In the genomic region with DNA sequence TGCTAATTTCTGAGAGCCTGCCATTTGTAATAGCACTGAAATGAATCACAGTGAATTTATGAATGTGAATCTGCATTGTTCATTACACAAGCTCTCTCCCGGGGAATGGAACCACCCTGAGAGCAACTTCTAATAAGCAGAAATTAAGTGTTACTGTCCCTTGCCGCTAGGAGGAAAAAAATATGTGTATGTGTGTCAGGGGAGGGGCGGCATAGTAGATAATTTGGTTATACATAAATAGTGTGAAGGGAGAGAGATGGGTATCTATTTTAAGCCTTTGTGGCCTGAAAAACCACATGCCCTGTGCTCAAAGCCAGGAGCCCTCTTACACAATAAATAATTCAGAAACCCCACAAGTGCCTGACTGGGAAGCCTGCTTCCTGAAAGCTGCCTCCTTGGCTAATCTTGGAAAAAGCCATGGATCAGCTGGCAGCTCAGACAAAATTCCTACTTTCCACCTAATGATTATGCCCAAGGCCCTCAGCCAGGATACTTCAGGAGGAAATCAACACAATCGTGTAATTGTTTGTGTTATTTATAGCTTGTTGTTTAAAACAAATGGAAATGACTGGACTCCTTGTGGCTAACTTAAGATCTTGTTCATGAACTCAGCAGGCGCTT, we compare ENCODE assay signal across 9 cellular contexts.
DNase-seq lines count a peak whose midpoint lies in the region; ATAC-seq lines count a peak whose summit lies in the region.
"Had no signal": no experiment of that assay in that cellular context is flagged by ENCODE, and none has a peak within 500 bp of the region (broad histone marks: within the 10 kb centered on the region; RNA-seq: fewer than 3 reads in every experiment).

No MANE protein-coding gene starts in this region.

- ATAC-seq in left cardiac atrium (peak; percentile 15 to 41), HG02642 (IDR thresholded peaks at IDR 0.05; ENCODE audit: poor library complexity, unreplicated experiment) (no peak), HG02852 (IDR thresholded peaks at IDR 0.05; ENCODE audit: unreplicated experiment) (no peak)
- no peak for ATAC-seq in stimulated activated naive CD8-positive, alpha-beta T cell treated with anti-CD3 and anti-CD28 coated beads, Interleukin-15, Interleukin-2, amounts not matched to agents 100 U/mL and 50 U/mL, for 24 hours

- DNase-seq in AG20443 (ENCODE audit: low spot score) = peak; percentile 73
- DNase-seq in H4 (ENCODE audit: low spot score) = peak; percentile 85
- peak; percentile 73 for DNase-seq in NOMO-1 treated with dmso at 0.1 percent for 144 hours (lab: John Stamatoyannopoulos, UW; ENCODE audit: unreplicated experiment)
- no peak for DNase-seq in left cardiac atrium
- DNase-seq in stimulated activated naive CD8-positive, alpha-beta T cell treated with anti-CD3 and anti-CD28 coated beads, Interleukin-15, Interleukin-2, amounts not matched to agents 100 U/mL and 50 U/mL, for 24 hours = no peak
- no peak for DNase-seq in HPDE6-E6E7 (ENCODE audit: extremely low spot score)
- DNase-seq: activated B cell treated with CpG ODN at 0.5 μM for 24 hours had no signal

- intact Hi-C loops in left cardiac atrium (cut with DNase I) = no loop called here

Comparison
In these comparisons a context has a peak if more than half of its experiments do, and no peak if none do; other contexts are left out.
1. DNase-seq: peak in AG20443 (single experiment), H4 (single experiment) and NOMO-1 treated with dmso at 0.1 percent for 144 hours (single experiment); none in left cardiac atrium (single experiment), stimulated activated naive CD8-positive, alpha-beta T cell treated with anti-CD3 and anti-CD28 coated beads, Interleukin-15, Interleukin-2, amounts not matched to agents 100 U/mL and 50 U/mL, for 24 hours (single experiment) and HPDE6-E6E7 (single experiment).
2. ATAC-seq: peak in left cardiac atrium (2 of 2); none in HG02642 (single experiment), HG02852 (single experiment) and stimulated activated naive CD8-positive, alpha-beta T cell treated with anti-CD3 and anti-CD28 coated beads, Interleukin-15, Interleukin-2, amounts not matched to agents 100 U/mL and 50 U/mL, for 24 hours (single experiment).